In genomic region chr19:8158411-8159074, GRCh38 we compare ENCODE assay signal across 9 cellular contexts. TPM values are rescaled to one million over a fixed set of nuclear protein-coding genes. Genes with fewer than 3 reads are reported as not detected.
DNase-seq lines count a peak whose midpoint lies in the region; ATAC-seq, FAIRE-seq and TF ChIP-seq lines count a peak whose summit lies in the region.
"Had no signal": no experiment of that assay in that cellular context is flagged by ENCODE, and none has a peak within 500 bp of the region (broad histone marks: within the 10 kb centered on the region; RNA-seq: fewer than 3 reads in every experiment).

No MANE protein-coding gene starts in this region.

- H3K9ac ChIP-seq in neural progenitor cell: no peak overlapping the region

- H3K4me1 Mint-ChIP-seq in activated T-cell treated with anti-CD3 and anti-CD28 coated beads, Interleukin-2, amount 50 U/mL, for 4 hours (ENCODE audit: low read depth): no peaks in the 10 kb centered on the region
- peaks cover 12% of the 10 kb centered on the region for H3K4me1 Mint-ChIP-seq in neural progenitor cell

- no peaks in the 10 kb centered on the region for H4K20me1 ChIP-seq in neural progenitor cell (ENCODE audit: low read depth)

- no peaks in the 10 kb centered on the region for H3K9me3 ChIP-seq in neural progenitor cell (ENCODE audit: low read depth)

- H3K9me3 Mint-ChIP-seq in activated T-cell treated with anti-CD3 and anti-CD28 coated beads, Interleukin-2, amount 50 U/mL, for 4 hours: no peaks in the 10 kb centered on the region
- H3K9me3 Mint-ChIP-seq in neural progenitor cell: no peaks in the 10 kb centered on the region

- H3K79me2 ChIP-seq in neural progenitor cell (ENCODE audit: low read depth): no peaks in the 10 kb centered on the region

- DNase-seq in D721Med (ENCODE audit: insufficient read length, low spot score) (no peak), HuH-7.5 (ENCODE audit: low spot score) (peak; percentile 61), NOMO-1 (lab: John Stamatoyannopoulos, UW; ENCODE audit: unreplicated experiment in 2 of 2) (peak; percentile 52 to 84), fibroblast of the conjunctiva (ENCODE audit: low read depth) (peak; percentile 72), neural progenitor cell (ENCODE audit: low spot score) (peak; percentile 89), posterior vena cava (ENCODE audit: low spot score) (no peak)
- DNase-seq in activated T-cell treated with anti-CD3 and anti-CD28 coated beads, Interleukin-2, amount 50 U/mL, for 4 hours: peak; percentile 15

- intact Hi-C loops in posterior vena cava (cut with DNase I): loop anchor here (5.0 to 10.0 kb wide), 2 partner anchors 94 to 204 kb away; no protein-coding TSS in a partner anchor

- H3K4me2 ChIP-seq in neural progenitor cell: no peak overlapping the region

- no peak overlapping the region for H2AFZ ChIP-seq in neural progenitor cell (replicated peaks)

- H3K27me3 Mint-ChIP-seq in activated T-cell treated with anti-CD3 and anti-CD28 coated beads, Interleukin-2, amount 50 U/mL, for 4 hours (ENCODE audit: low read depth): peaks cover 16% of the 10 kb centered on the region
- H3K27me3 Mint-ChIP-seq in neural progenitor cell (ENCODE audit: insufficient read depth, low read depth): peaks cover 8% of the 10 kb centered on the region

- no peak overlapping the region for H3K27ac ChIP-seq in neural progenitor cell

- no peaks in the 10 kb centered on the region for H3K36me3 Mint-ChIP-seq in activated T-cell treated with anti-CD3 and anti-CD28 coated beads, Interleukin-2, amount 50 U/mL, for 4 hours (ENCODE audit: insufficient read depth)
- no peaks in the 10 kb centered on the region for H3K36me3 Mint-ChIP-seq in neural progenitor cell

- H3K4me3 ChIP-seq in neural progenitor cell: no peak overlapping the region

- H3K27ac Mint-ChIP-seq in neural progenitor cell: no peak overlapping the region

- FAIRE-seq in D721Med (lab: Jason Lieb, UNC): no peak

- no peaks in the 10 kb centered on the region for H3K4me1 ChIP-seq in neural progenitor cell

- TF ChIP-seq CTCF in D721Med (IDR thresholded peaks at IDR 0.05; ENCODE audit: insufficient read depth, missing control alignments) (peak; percentile 81), neural progenitor cell (IDR thresholded peaks at IDR 0.05) (peak; percentile 80)

- H3F3A ChIP-seq in neural progenitor cell (ENCODE audit: low read depth): peaks cover 9% of the 10 kb centered on the region

- no peaks in the 10 kb centered on the region for H3K36me3 ChIP-seq in neural progenitor cell

- H3K27me3 ChIP-seq in neural progenitor cell: no peaks in the 10 kb centered on the region

- H3K4me3 Mint-ChIP-seq in activated T-cell treated with anti-CD3 and anti-CD28 coated beads, Interleukin-2, amount 50 U/mL, for 4 hours: no peak overlapping the region
- H3K4me3 Mint-ChIP-seq in neural progenitor cell: peak overlapping the region; percentile 12

- ATAC-seq in activated T-cell treated with anti-CD3 and anti-CD28 coated beads, Interleukin-2, amount 50 U/mL, for 4 hours: peak; percentile 53 to 73
- no peak for ATAC-seq in HG02973 (IDR thresholded peaks at IDR 0.05; ENCODE audit: unreplicated experiment)

RNA-seq across cellular contexts. Expression of gene FBN3, which starts 9.2 kb away (rescaled TPM):
- under 1 TPM in 1 of 3 donors, not detected in 2; 0.03 TPM for total RNA-seq in activated T-cell treated with anti-CD3 and anti-CD28 coated beads, Interleukin-2, amount 50 U/mL, for 4 hours
- total RNA-seq in neural progenitor cell (ENCODE audit: low replicate concordance): 23.0 and 33.0 TPM in 2 replicates
- total RNA-seq in posterior vena cava: not detected
- total RNA-seq: T-helper 2 cell treated with Interferon-gamma antibody and Interleukin-4, amounts not matched to agents 100 ng/mL and 5 ng/mL, for 36 hours had no signal

RNA-seq across cellular contexts. Expression of gene CERS4, which starts 50.6 kb away (rescaled TPM):
- 10 to 100 TPM; 16.8 to 24.1 (median 19.6) TPM for total RNA-seq in activated T-cell treated with anti-CD3 and anti-CD28 coated beads, Interleukin-2, amount 50 U/mL, for 4 hours
- total RNA-seq in neural progenitor cell (ENCODE audit: low replicate concordance) (34.1 and 76.0 TPM in 2 replicates), posterior vena cava (10 to 100 TPM; 23.2 to 28.8 TPM)

Comparison
In these comparisons a context has a peak if more than half of its experiments do, and no peak if none do; other contexts are left out.
1. DNase-seq: peak in HuH-7.5 (single experiment), NOMO-1 (2 of 2), activated T-cell treated with anti-CD3 and anti-CD28 coated beads, Interleukin-2, amount 50 U/mL, for 4 hours (single experiment), fibroblast of the conjunctiva (single experiment) and neural progenitor cell (single experiment); none in D721Med (single experiment) and posterior vena cava (single experiment).
2. RNA of gene FBN3, which starts 9.2 kb away (total RNA-seq): 23.0 to 33.0 TPM in neural progenitor cell; 0.03 TPM in activated T-cell treated with anti-CD3 and anti-CD28 coated beads, Interleukin-2, amount 50 U/mL, for 4 hours and not detected in posterior vena cava; every median in the first group is over 10 times any median in the second.